In the genomic region with DNA sequence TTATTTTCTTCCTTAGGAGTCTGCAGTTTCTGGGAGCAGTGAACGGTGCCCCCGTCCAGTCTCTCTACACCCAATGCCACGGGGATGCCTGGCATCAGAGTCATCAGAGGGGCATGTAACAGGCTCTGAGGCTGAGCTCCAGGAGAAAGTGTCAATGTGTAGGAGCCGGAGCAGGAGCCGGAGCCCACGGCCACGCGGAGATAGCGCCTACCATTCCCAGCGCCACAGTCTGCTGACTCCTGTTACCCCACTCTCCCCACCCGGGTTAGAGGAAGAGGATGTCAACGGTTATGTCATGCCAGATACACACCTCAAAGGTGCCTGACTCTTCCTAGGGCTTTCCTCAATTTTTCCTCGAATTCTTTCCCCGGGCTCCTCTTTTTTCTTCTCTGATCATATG, we compare ENCODE assay signal across 18 cellular contexts. TPM values are rescaled to one million over a fixed set of nuclear protein-coding genes. Genes with fewer than 3 reads are reported as not detected.
DNase-seq lines count a peak whose midpoint lies in the region; ATAC-seq and TF ChIP-seq lines count a peak whose summit lies in the region.
"Had no signal": no experiment of that assay in that cellular context is flagged by ENCODE, and none has a peak within 500 bp of the region (broad histone marks: within the 10 kb centered on the region; RNA-seq: fewer than 3 reads in every experiment).

No MANE protein-coding gene starts in this region.

- no peak for TF ChIP-seq CTCF in CD8-positive, alpha-beta T cell (IDR thresholded peaks at IDR 0.05)

- POLR2A ChIA-PET in CD8-positive, alpha-beta T cell (lab: Charles Lee), result interaction anchor here (1.1 to 3.8 kb wide), 3 partner anchors 10 to 54 kb away, joined by 3 to 20 read pairs (median 3); no protein-coding TSS in a partner anchor

- H3K4me1 ChIP-seq in CD8-positive, alpha-beta T cell (ENCODE audit: insufficient read depth, low read length), result peaks cover 34% of the 10 kb centered on the region

- H3K36me3 Mint-ChIP-seq in activated naive CD8-positive, alpha-beta T cell, result peaks cover 10% of the 10 kb centered on the region
- peaks cover 18% of the 10 kb centered on the region for H3K36me3 Mint-ChIP-seq in activated naive CD8-positive, alpha-beta T cell treated with anti-CD3 and anti-CD28 coated beads for 36 hours
- H3K36me3 Mint-ChIP-seq in CD8-positive, alpha-beta T cell, result peaks cover 9% of the 10 kb centered on the region
- H3K36me3 Mint-ChIP-seq in activated T-helper 17 cell treated with anti-CD3 and anti-CD28 coated beads, Interleukin-2, amount 50 U/mL, for 72 hours (ENCODE audit: low read depth), result peaks cover 24% of the 10 kb centered on the region
- H3K36me3 Mint-ChIP-seq in stimulated activated effector memory CD8-positive, alpha-beta T cell treated with anti-CD3 and anti-CD28 coated beads, Interleukin-12 subunit alpha, Interleukin-12 subunit beta, amount 100 ng/mL, for 72 hours, result peaks cover 31% of the 10 kb centered on the region

- H3K27ac ChIP-seq in CD8-positive, alpha-beta T cell (ENCODE audit: low read depth, low read length), result peak overlapping the region; percentile 5
- H3K27ac ChIP-seq: BLaER1 treated with 17β-estradiol and CSF1 and Interleukin-3, amounts not matched to agents 10 nM and 100 nM; KMS-11 had no signal

- no peaks in the 10 kb centered on the region for H3K36me3 ChIP-seq in CD8-positive, alpha-beta T cell (ENCODE audit: insufficient read depth, low read length)

- H3K4me3 ChIP-seq in CD8-positive, alpha-beta T cell (ENCODE audit: low read depth, low read length), result no peak overlapping the region
- H3K4me3 ChIP-seq: BLaER1 treated with 17β-estradiol and CSF1 and Interleukin-3, amounts not matched to agents 10 nM and 100 nM had no signal

- no peaks in the 10 kb centered on the region for H3K9me3 Mint-ChIP-seq in activated naive CD8-positive, alpha-beta T cell (ENCODE audit: low read depth)
- H3K9me3 Mint-ChIP-seq in activated naive CD8-positive, alpha-beta T cell treated with anti-CD3 and anti-CD28 coated beads for 36 hours, result no peaks in the 10 kb centered on the region
- no peaks in the 10 kb centered on the region for H3K9me3 Mint-ChIP-seq in CD8-positive, alpha-beta T cell
- no peaks in the 10 kb centered on the region for H3K9me3 Mint-ChIP-seq in activated T-helper 17 cell treated with anti-CD3 and anti-CD28 coated beads, Interleukin-2, amount 50 U/mL, for 72 hours
- H3K9me3 Mint-ChIP-seq in stimulated activated effector memory CD8-positive, alpha-beta T cell treated with anti-CD3 and anti-CD28 coated beads, Interleukin-12 subunit alpha, Interleukin-12 subunit beta, amount 100 ng/mL, for 72 hours, result no peaks in the 10 kb centered on the region
- no peaks in the 10 kb centered on the region for H3K9me3 Mint-ChIP-seq in stimulated activated naive CD8-positive, alpha-beta T cell treated with anti-CD3 and anti-CD28 coated beads, Interleukin-15, amount 100 ng/mL, for 72 hours

- peak overlapping the region; percentile 76 for H3K27ac Mint-ChIP-seq in activated naive CD8-positive, alpha-beta T cell
- no peak overlapping the region for H3K27ac Mint-ChIP-seq in activated naive CD8-positive, alpha-beta T cell treated with anti-CD3 and anti-CD28 coated beads for 36 hours
- H3K27ac Mint-ChIP-seq in CD8-positive, alpha-beta T cell, result peak overlapping the region; percentile 98
- peak overlapping the region; percentile 95 for H3K27ac Mint-ChIP-seq in activated T-helper 17 cell treated with anti-CD3 and anti-CD28 coated beads, Interleukin-2, amount 50 U/mL, for 72 hours
- H3K27ac Mint-ChIP-seq in stimulated activated effector memory CD8-positive, alpha-beta T cell treated with anti-CD3 and anti-CD28 coated beads, Interleukin-12 subunit alpha, Interleukin-12 subunit beta, amount 100 ng/mL, for 72 hours, result peak overlapping the region; percentile 99
- H3K27ac Mint-ChIP-seq in stimulated activated naive CD8-positive, alpha-beta T cell treated with anti-CD3 and anti-CD28 coated beads, Interleukin-15, amount 100 ng/mL, for 72 hours, result peak overlapping the region in 1 of 2 donors; percentile 14

- no peaks in the 10 kb centered on the region for H3K27me3 Mint-ChIP-seq in activated naive CD8-positive, alpha-beta T cell
- peaks cover 7% of the 10 kb centered on the region for H3K27me3 Mint-ChIP-seq in activated naive CD8-positive, alpha-beta T cell treated with anti-CD3 and anti-CD28 coated beads for 36 hours
- no peaks in the 10 kb centered on the region for H3K27me3 Mint-ChIP-seq in CD8-positive, alpha-beta T cell (ENCODE audit: low read depth)
- H3K27me3 Mint-ChIP-seq in activated T-helper 17 cell treated with anti-CD3 and anti-CD28 coated beads, Interleukin-2, amount 50 U/mL, for 72 hours, result no peaks in the 10 kb centered on the region
- H3K27me3 Mint-ChIP-seq in stimulated activated naive CD8-positive, alpha-beta T cell treated with anti-CD3 and anti-CD28 coated beads, Interleukin-15, amount 100 ng/mL, for 72 hours, result no peaks in the 10 kb centered on the region

- no peaks in the 10 kb centered on the region for H3K27me3 ChIP-seq in CD8-positive, alpha-beta T cell (ENCODE audit: insufficient read depth, low read length)
- H3K27me3 ChIP-seq: BLaER1 treated with 17β-estradiol and CSF1 and Interleukin-3, amounts not matched to agents 10 nM and 100 nM had no signal

- DNase-seq in activated naive CD8-positive, alpha-beta T cell treated with anti-CD3 and anti-CD28 coated beads for 36 hours, result no peak
- no peak for DNase-seq in CD8-positive, alpha-beta T cell
- DNase-seq in stimulated activated effector memory CD8-positive, alpha-beta T cell treated with anti-CD3 and anti-CD28 coated beads, Interleukin-12 subunit alpha, Interleukin-12 subunit beta, amount 100 ng/mL, for 72 hours (ENCODE audit: low spot score in 2 of 2), result no peak
- DNase-seq in stimulated activated naive CD8-positive, alpha-beta T cell treated with anti-CD3 and anti-CD28 coated beads, Interleukin-15, amount 100 ng/mL, for 72 hours, result no peak
- no peak for DNase-seq in iPS-NIHi11 (ENCODE audit: low spot score)
- DNase-seq: COR-L47; GDM1; H7; MV-4-11; NCI-H1694 treated with DMSO at 0.1 percent for 48 hours; NCI-H510A; NCI-H748 treated with DMSO at 0.1 percent for 48 hours; NK-92 treated with Interleukin-12 subunit alpha and Interleukin-12 subunit beta, amount 100 ng/mL, for 24 hours; SHP77 had no signal

- no peaks in the 10 kb centered on the region for H3K9me3 ChIP-seq in CD8-positive, alpha-beta T cell (ENCODE audit: low read length)
- H3K9me3 ChIP-seq: BLaER1 treated with 17β-estradiol and CSF1 and Interleukin-3, amounts not matched to agents 10 nM and 100 nM had no signal

- no peak overlapping the region for H3K4me3 Mint-ChIP-seq in activated naive CD8-positive, alpha-beta T cell
- no peak overlapping the region for H3K4me3 Mint-ChIP-seq in activated naive CD8-positive, alpha-beta T cell treated with anti-CD3 and anti-CD28 coated beads for 36 hours
- H3K4me3 Mint-ChIP-seq in CD8-positive, alpha-beta T cell, result no peak overlapping the region
- H3K4me3 Mint-ChIP-seq in activated T-helper 17 cell treated with anti-CD3 and anti-CD28 coated beads, Interleukin-2, amount 50 U/mL, for 72 hours, result no peak overlapping the region
- H3K4me3 Mint-ChIP-seq in stimulated activated effector memory CD8-positive, alpha-beta T cell treated with anti-CD3 and anti-CD28 coated beads, Interleukin-12 subunit alpha, Interleukin-12 subunit beta, amount 100 ng/mL, for 72 hours, result no peak overlapping the region
- no peak overlapping the region for H3K4me3 Mint-ChIP-seq in stimulated activated naive CD8-positive, alpha-beta T cell treated with anti-CD3 and anti-CD28 coated beads, Interleukin-15, amount 100 ng/mL, for 72 hours

- CTCF ChIA-PET in CD8-positive, alpha-beta T cell (lab: Charles Lee), result interaction anchor here (1.0 to 2.9 kb wide), 3 partner anchors 54 to 166 kb away, joined by 3 to 8 read pairs (median 7); a partner anchor contains a TSS

- H3K4me1 Mint-ChIP-seq in activated naive CD8-positive, alpha-beta T cell (ENCODE audit: low read depth), result peaks cover 42% of the 10 kb centered on the region
- H3K4me1 Mint-ChIP-seq in activated naive CD8-positive, alpha-beta T cell treated with anti-CD3 and anti-CD28 coated beads for 36 hours, result peaks cover 28% of the 10 kb centered on the region
- peaks cover 58% of the 10 kb centered on the region for H3K4me1 Mint-ChIP-seq in CD8-positive, alpha-beta T cell (ENCODE audit: low read depth)
- H3K4me1 Mint-ChIP-seq in activated T-helper 17 cell treated with anti-CD3 and anti-CD28 coated beads, Interleukin-2, amount 50 U/mL, for 72 hours, result peaks cover 25% of the 10 kb centered on the region
- peaks cover 43% of the 10 kb centered on the region for H3K4me1 Mint-ChIP-seq in stimulated activated effector memory CD8-positive, alpha-beta T cell treated with anti-CD3 and anti-CD28 coated beads, Interleukin-12 subunit alpha, Interleukin-12 subunit beta, amount 100 ng/mL, for 72 hours
- H3K4me1 Mint-ChIP-seq in stimulated activated naive CD8-positive, alpha-beta T cell treated with anti-CD3 and anti-CD28 coated beads, Interleukin-15, amount 100 ng/mL, for 72 hours, result peaks cover 42% of the 10 kb centered on the region

- no peak for ATAC-seq in CD8-positive, alpha-beta T cell
- no peak for ATAC-seq in activated T-helper 17 cell treated with anti-CD3 and anti-CD28 coated beads, Interleukin-2, amount 50 U/mL, for 72 hours (replicated peaks)
- ATAC-seq in stimulated activated effector memory CD8-positive, alpha-beta T cell treated with anti-CD3 and anti-CD28 coated beads, Interleukin-12 subunit alpha, Interleukin-12 subunit beta, amount 100 ng/mL, for 72 hours, result no peak
- no peak for ATAC-seq in stimulated activated naive CD8-positive, alpha-beta T cell treated with anti-CD3 and anti-CD28 coated beads, Interleukin-15, amount 100 ng/mL, for 72 hours

- intact Hi-C loops in CD8-positive, alpha-beta T cell (cut with DNase I, micrococcal nuclease), result loop anchor here (5.0 kb wide), 5 partner anchors 174 to 586 kb away; a partner anchor contains a TSS

RNA-seq across cellular contexts. Expression of a gene that starts 3.3 kb away (rescaled TPM):
- 100 to 1,000 TPM; 552 to 588 TPM for total RNA-seq in activated naive CD8-positive, alpha-beta T cell treated with anti-CD3 and anti-CD28 coated beads for 36 hours
- 10 to 100 TPM; 61.6 to 62.4 TPM for total RNA-seq in CD8-positive, alpha-beta T cell
- 100 to 1,000 TPM; 213 to 427 TPM for total RNA-seq in activated T-helper 17 cell treated with anti-CD3 and anti-CD28 coated beads, Interleukin-2, amount 50 U/mL, for 72 hours

RNA-seq across cellular contexts. Expression of a gene that starts 15.4 kb away (rescaled TPM):
- total RNA-seq in activated naive CD8-positive, alpha-beta T cell treated with anti-CD3 and anti-CD28 coated beads for 36 hours, result 1,000 to 10,000 TPM; 5,444 to 5,630 TPM
- total RNA-seq in CD8-positive, alpha-beta T cell, result 1,000 to 10,000 TPM; 5,791 to 5,914 TPM
- 1,000 to 10,000 TPM; 4,564 to 4,582 TPM for total RNA-seq in activated T-helper 17 cell treated with anti-CD3 and anti-CD28 coated beads, Interleukin-2, amount 50 U/mL, for 72 hours

RNA-seq across cellular contexts. Expression of a gene that starts 17.0 kb away (rescaled TPM):
- total RNA-seq in activated naive CD8-positive, alpha-beta T cell treated with anti-CD3 and anti-CD28 coated beads for 36 hours, result 1 to 10 TPM; 6.9 to 7.2 TPM
- total RNA-seq in CD8-positive, alpha-beta T cell, result 1 to 10 TPM; 9.0 TPM
- 1 to 10 TPM; 7.8 to 8.0 TPM for total RNA-seq in activated T-helper 17 cell treated with anti-CD3 and anti-CD28 coated beads, Interleukin-2, amount 50 U/mL, for 72 hours

RNA-seq across cellular contexts. Expression of a gene that starts 21.1 kb away (rescaled TPM):
- under 1 TPM; 0.82 to 0.97 TPM for total RNA-seq in activated naive CD8-positive, alpha-beta T cell treated with anti-CD3 and anti-CD28 coated beads for 36 hours
- 1 to 10 TPM in 1 of 2 experiments, under 1 TPM in 1; 0.90 to 1.5 TPM for total RNA-seq in CD8-positive, alpha-beta T cell
- under 1 TPM; 0.56 to 0.64 TPM for total RNA-seq in activated T-helper 17 cell treated with anti-CD3 and anti-CD28 coated beads, Interleukin-2, amount 50 U/mL, for 72 hours

RNA-seq across cellular contexts. Expression of a gene that starts 27.0 kb away (rescaled TPM):
- 100 to 1,000 TPM; 153 to 155 TPM for total RNA-seq in activated naive CD8-positive, alpha-beta T cell treated with anti-CD3 and anti-CD28 coated beads for 36 hours
- 10 to 100 TPM; 82.4 to 83.0 TPM for total RNA-seq in CD8-positive, alpha-beta T cell
- 100 to 1,000 TPM; 234 to 236 TPM for total RNA-seq in activated T-helper 17 cell treated with anti-CD3 and anti-CD28 coated beads, Interleukin-2, amount 50 U/mL, for 72 hours
